8 cellular contexts compared by ENCODE assay signal in genomic region chr11:86047275-86047991, GRCh38. TPM values are rescaled to one million over a fixed set of nuclear protein-coding genes. Genes with fewer than 3 reads are reported as not detected.
DNase-seq lines count a peak whose midpoint lies in the region; ATAC-seq, FAIRE-seq and TF ChIP-seq lines count a peak whose summit lies in the region.
"Had no signal": no experiment of that assay in that cellular context is flagged by ENCODE, and none has a peak within 500 bp of the region (broad histone marks: within the 10 kb centered on the region; RNA-seq: fewer than 3 reads in every experiment).

No MANE protein-coding gene starts in this region.

- intact Hi-C loops in GM12878 (cut with micrococcal nuclease; ENCODE audit: unreplicated experiment): no loop called here

- H3K4me3 ChIP-seq in GM12878: peak overlapping the region; percentile 40; the same call in 1 of the 2 replicates

- FAIRE-seq in GM19239 (lab: Jason Lieb, UNC) (peak; percentile 87), GM12878 (lab: Jason Lieb, UNC) (no peak)

- H3K9me3 ChIP-seq in GM12878 (replicated peaks; ENCODE audit: control insufficient read depth, insufficient read depth, low read length): peaks cover 6% of the 10 kb centered on the region

- peaks cover 100% of the 10 kb centered on the region for H3K79me2 ChIP-seq in GM12878 (ENCODE audit: control insufficient read depth, insufficient read depth, low read length)

- WGBS in GM12878 (ENCODE audit: insufficient coverage, insufficient replicate concordance, low lambda C conversion rate, missing lambda C conversion rate): under 1% methylated on average over 10 of the region's 10 CpGs

- in situ Hi-C loops in GM12878 (cut with MboI): no loop called here

- POLR2A ChIA-PET in GM12878 (lab: Charles Lee): interaction anchor here (0.6 to 1.7 kb wide), 4 partner anchors 15 to 396 kb away, joined by 3 to 9 read pairs (median 5); no protein-coding TSS in a partner anchor

- H3K4me2 ChIP-seq in GM12878 (ENCODE audit: control insufficient read depth, insufficient read depth): peak overlapping the region; percentile 70

- SMC1A ChIA-PET in GM12878 (lab: Charles Lee; ENCODE audit: uncharacterized antibody, unreplicated experiment): interaction anchor here (0.8 to 2.3 kb wide), 7 partner anchors 15 to 253 kb away, joined by 3 to 18 read pairs (median 5); partner anchors contain the start of gene PICALM

- H3K27me3 ChIP-seq in GM12878 (replicated peaks in 1 of 2; ENCODE audit: control insufficient read depth in 2 of 2, insufficient read depth in 2 of 2, low read length in 1 of 2): no peaks in the 10 kb centered on the region

- BruUV-seq in GM12878 (replicated peaks; lab: Mats Ljungman, UMichigan): no TSS peak

- peak overlapping the region; percentile 49 for H3K27ac ChIP-seq in GM12878 (ENCODE audit: control insufficient read depth, insufficient read depth)

- no peak for TF ChIP-seq POLR2A in GM12878 (IDR thresholded peaks at IDR 0.05; ENCODE audit: low read depth, low read length)

- no peaks in the 10 kb centered on the region for H3K36me3 ChIP-seq in GM12878 (ENCODE audit: control insufficient read depth in 2 of 2, insufficient read depth in 2 of 2, low read length in 1 of 2)

- TF ChIP-seq RAD21 in GM12878 (IDR thresholded peaks at IDR 0.05; ENCODE audit: insufficient read depth, low read depth, low read length): no peak

- RAD21 ChIA-PET in GM12878 (lab: Charles Lee; ENCODE audit: unreplicated experiment): interaction anchor here (0.6 to 1.5 kb wide), 6 partner anchors 21 to 244 kb away, joined by 3 to 5 read pairs (median 4); partner anchors contain the start of gene PICALM

- no peak for TF ChIP-seq CTCF in GM12878 (IDR thresholded peaks at IDR 0.05 in 2 of 3, conservative IDR thresholded peaks at IDR 0.05 in 1 of 3; ENCODE audit: control insufficient read depth in 2 of 3, extremely low read depth in 1 of 3, insufficient read depth in 1 of 3, low read depth in 3 of 3, low read length in 3 of 3)

- no peak for DNase-seq in GM19239 (ENCODE audit: insufficient read length, low spot score)
- peak; percentile 24 for DNase-seq in KG1 (lab: John Stamatoyannopoulos, UW)
- no peak for DNase-seq in GM12878 (ENCODE audit: low read depth, low spot score)
- peak; percentile 69 for DNase-seq in stimulated activated CD4-positive, alpha-beta T cell treated with anti-CD3 and anti-CD28 coated beads, Interleukin-1b, Interleukin-23, amount 100 ng/mL, for 48 hours
- DNase-seq in SHP77 (lab: John Stamatoyannopoulos, UW): no peak
- no peak for DNase-seq in islet precursor cell

- ATAC-seq in GM12878: peak; percentile 69
- ATAC-seq in GM21717 (IDR thresholded peaks at IDR 0.05; ENCODE audit: unreplicated experiment): no peak
- ATAC-seq: Panc1 had no signal

- no peak overlapping the region for H2AFZ ChIP-seq in GM12878 (ENCODE audit: control insufficient read depth, low read depth, low read length)

- no peak; a peak in 1 of 4 replicates for TF ChIP-seq EP300 in GM12878 (IDR thresholded peaks at IDR 0.05; ENCODE audit: borderline replicate concordance in 1 of 2, control insufficient read depth in 1 of 2, low read depth in 2 of 2, low read length in 2 of 2)

- peaks cover 45% of the 10 kb centered on the region for H3K4me1 ChIP-seq in GM12878 (ENCODE audit: control insufficient read depth, insufficient read depth, low read length)

- no peak overlapping the region; the same call in 1 of the 2 replicates for H3K9ac ChIP-seq in GM12878 (ENCODE audit: control insufficient read depth, insufficient read depth, low read length)

- CTCF ChIA-PET in GM12878 (lab: Yijun Ruan, JAX): interaction anchor here (0.8 to 7.1 kb wide), 6 partner anchors 11 to 169 kb away, joined by 3 to 33 read pairs (median 3); no protein-coding TSS in a partner anchor

- no peaks in the 10 kb centered on the region for H4K20me1 ChIP-seq in GM12878 (ENCODE audit: control insufficient read depth, insufficient read depth)

TF ChIP-seq in GM12878, 131 proteins besides CTCF, POLR2A, EP300 and RAD21:
- no peak for TF ChIP-seq CEBPB (IDR thresholded peaks at IDR 0.05; ENCODE audit: borderline replicate concordance in 1 of 2, low read depth in 2 of 2, low read length in 2 of 2)
- TF ChIP-seq MTA2 (IDR thresholded peaks at IDR 0.05; ENCODE audit: low read depth): peak; percentile 30; the same call in 1 of the 2 replicates
- no peak for TF ChIP-seq LARP7 (IDR thresholded peaks at IDR 0.05)
- 0 out of 2 replicates have a peak, but pooled peaks have one; percentile 22 for TF ChIP-seq GABPA (IDR thresholded peaks at IDR 0.05; ENCODE audit: low read depth)
- TF ChIP-seq IKZF1 (conservative IDR thresholded peaks at IDR 0.05): 0 out of 2 replicates have a peak, but pooled peaks have one; percentile 29
- peak; percentile 67 for TF ChIP-seq SKIL (IDR thresholded peaks at IDR 0.05; ENCODE audit: low read depth, poor library complexity, severe bottlenecking)
- peak; percentile 68; the same call in 1 of the 2 replicates for TF ChIP-seq DPF2 (IDR thresholded peaks at IDR 0.05)
- TF ChIP-seq NBN (IDR thresholded peaks at IDR 0.05): 0 out of 2 replicates have a peak, but pooled peaks have one; percentile 13
- no peak for TF ChIP-seq NRF1 (conservative IDR thresholded peaks at IDR 0.05; ENCODE audit: low read depth, low read length)
- peak; percentile 71 for TF ChIP-seq JUNB (IDR thresholded peaks at IDR 0.05)

RNA-seq across cellular contexts. Expression of gene PICALM, which starts 21.5 kb away (rescaled TPM):
- total RNA-seq in GM12878 (2013; cell fraction: nucleolus; rRNA removed): 532 and 561 TPM in 2 replicates
- total RNA-seq in GM12878 (2014; rRNA removed): 78.9 and 86.8 TPM in 2 replicates
- total RNA-seq in GM12878 (2014; rRNA removed; fragmentation: Illumina TruSeq; extraction: Trizol): 69.1 and 70.3 TPM in 2 replicates
- total RNA-seq in GM12878 (2021): 41.0 and 46.5 TPM in 2 replicates
- polyA plus RNA-seq in GM12878 (2011; ENCODE audit: low read depth): 18.2 TPM
- polyA plus RNA-seq in GM12878 (2011; rRNA removed): 150 and 163 TPM in 2 replicates
- 68.3 and 91.4 TPM in 2 replicates for polyA plus RNA-seq in GM12878 (2011; cell fraction: cytosol; rRNA removed)
- polyA plus RNA-seq in GM12878 (2011; cell fraction: nucleus; rRNA removed): 115 and 124 TPM in 2 replicates
- 27.2 and 31.0 TPM in 2 replicates for polyA plus RNA-seq in GM12878 (2012)
- polyA plus RNA-seq in GM12878 (2014; fragmentation: Illumina TruSeq; extraction: Trizol): 70.1 and 95.0 TPM in 2 replicates
- 10 to 100 TPM in 1 of 2 experiments, 1 to 10 TPM in 1; 4.3 to 10.4 TPM for polyA plus RNA-seq in GM12878 (2014; fragmentation: Nextera tagmentation; extraction: Ambion mirVana)
- polyA plus RNA-seq in GM12878 (2014; rRNA removed): 37.2 and 43.1 TPM in 2 replicates
- 10 to 100 TPM; 12.8 to 15.0 TPM for polyA plus RNA-seq in GM12878 (2016; fragmentation: Nextera tagmentation; extraction: Ambion mirVana)
- polyA minus RNA-seq in GM12878 (2011; rRNA and poly(A)+ RNA removed): 254 and 304 TPM in 2 replicates
- 78.4 and 84.7 TPM in 2 replicates for polyA minus RNA-seq in GM12878 (2011; cell fraction: cytosol; rRNA and poly(A)+ RNA removed)
- polyA minus RNA-seq in GM12878 (2011; cell fraction: nucleus; rRNA and poly(A)+ RNA removed): 156 and 277 TPM in 2 replicates

Comparison
In these comparisons a context has a peak if more than half of its experiments do, and no peak if none do; other contexts are left out.
1. DNase-seq: peak in KG1 (single experiment) and stimulated activated CD4-positive, alpha-beta T cell treated with anti-CD3 and anti-CD28 coated beads, Interleukin-1b, Interleukin-23, amount 100 ng/mL, for 48 hours (single experiment); none in GM19239 (single experiment), GM12878 (single experiment), SHP77 (0 of 2) and islet precursor cell (single experiment).